Comparison of ENCODE assay signal across 2 cellular contexts in the genomic region with DNA sequence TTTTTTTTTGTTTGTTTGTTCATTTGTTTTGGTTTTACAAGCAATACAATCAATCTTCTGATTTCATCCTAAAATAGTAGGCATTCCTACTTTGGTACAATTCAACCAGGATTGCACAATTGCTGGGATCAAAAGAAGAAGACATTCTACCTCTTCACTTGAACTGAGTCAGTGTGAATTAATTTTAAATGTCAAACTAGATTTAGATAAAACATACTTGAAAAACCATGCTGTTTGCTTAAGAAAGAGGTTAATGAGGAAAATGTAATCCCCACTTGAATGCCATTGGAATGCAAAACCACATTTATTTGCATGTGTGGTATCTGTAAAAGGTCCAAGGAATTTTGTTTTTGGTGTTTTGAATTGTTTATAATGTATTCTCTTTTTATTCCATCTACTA.
TF ChIP-seq lines count a peak whose summit lies in the region.

No MANE protein-coding gene starts in this region.

TF ChIP-seq in HepG2, 621 proteins besides CTCF, POLR2A, EP300 and RAD21:
- TF ChIP-seq, protein P1, sequence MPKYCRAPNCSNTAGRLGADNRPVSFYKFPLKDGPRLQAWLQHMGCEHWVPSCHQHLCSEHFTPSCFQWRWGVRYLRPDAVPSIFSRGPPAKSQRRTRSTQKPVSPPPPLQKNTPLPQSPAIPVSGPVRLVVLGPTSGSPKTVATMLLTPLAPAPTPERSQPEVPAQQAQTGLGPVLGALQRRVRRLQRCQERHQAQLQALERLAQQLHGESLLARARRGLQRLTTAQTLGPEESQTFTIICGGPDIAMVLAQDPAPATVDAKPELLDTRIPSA (CRISPR knock-in tag; IDR thresholded peaks at IDR 0.05; ENCODE audit: borderline replicate concordance), result no peak
- TF ChIP-seq, protein P2, sequence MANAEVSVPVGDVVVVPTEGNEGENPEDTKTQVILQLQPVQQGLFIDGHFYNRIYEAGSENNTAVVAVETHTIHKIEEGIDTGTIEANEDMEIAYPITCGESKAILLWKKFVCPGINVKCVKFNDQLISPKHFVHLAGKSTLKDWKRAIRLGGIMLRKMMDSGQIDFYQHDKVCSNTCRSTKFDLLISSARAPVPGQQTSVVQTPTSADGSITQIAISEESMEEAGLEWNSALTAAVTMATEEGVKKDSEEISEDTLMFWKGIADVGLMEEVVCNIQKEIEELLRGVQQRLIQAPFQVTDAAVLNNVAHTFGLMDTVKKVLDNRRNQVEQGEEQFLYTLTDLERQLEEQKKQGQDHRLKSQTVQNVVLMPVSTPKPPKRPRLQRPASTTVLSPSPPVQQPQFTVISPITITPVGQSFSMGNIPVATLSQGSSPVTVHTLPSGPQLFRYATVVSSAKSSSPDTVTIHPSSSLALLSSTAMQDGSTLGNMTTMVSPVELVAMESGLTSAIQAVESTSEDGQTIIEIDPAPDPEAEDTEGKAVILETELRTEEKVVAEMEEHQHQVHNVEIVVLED (CRISPR knock-in tag; IDR thresholded peaks at IDR 0.05; ENCODE audit: borderline replicate concordance), result no peak
- TF ChIP-seq TSC22D2 (CRISPR knock-in tag; IDR thresholded peaks at IDR 0.05; ENCODE audit: borderline replicate concordance), result no peak
- no peak for TF ChIP-seq KDM5A (IDR thresholded peaks at IDR 0.05; ENCODE audit: borderline replicate concordance, low read length)
- peak; percentile 15; the same call in 1 of the 2 replicates for TF ChIP-seq CEBPB (IDR thresholded peaks at IDR 0.05; ENCODE audit: borderline replicate concordance, low read depth, low read length)

TF ChIP-seq in SK-N-SH treated with all-trans-retinoic acid at 6 μM for 48 hours, 23 proteins besides CTCF, POLR2A, EP300 and RAD21:
- TF ChIP-seq ISL1 (CRISPR knock-in tag; IDR thresholded peaks at IDR 0.05), result peak; percentile 78
- no peak for TF ChIP-seq ZNF8 (CRISPR knock-in tag; IDR thresholded peaks at IDR 0.05)
TF ChIP-seq in SK-N-SH treated with all-trans-retinoic acid at 6 μM for 48 hours: peak in this region for 1.
